In genomic region chr10:9301148-9301547, GRCh38 we compare ENCODE assay signal across 10 cellular contexts.
DNase-seq lines count a peak whose midpoint lies in the region; ATAC-seq and TF ChIP-seq lines count a peak whose summit lies in the region.
"Had no signal": no experiment of that assay in that cellular context is flagged by ENCODE, and none has a peak within 500 bp of the region (broad histone marks: within the 10 kb centered on the region; RNA-seq: fewer than 3 reads in every experiment).

No MANE protein-coding gene starts in this region.

- intact Hi-C loops in Calu3 (cut with micrococcal nuclease; ENCODE audit: unreplicated experiment), result loop anchor here (2.0 to 10.0 kb wide), 4 partner anchors 92 to 1614 kb away; no protein-coding TSS in a partner anchor
- intact Hi-C loops in MCF 10A (cut with micrococcal nuclease), result loop anchor here (1.0 to 2.0 kb wide), 4 partner anchors 92 to 1614 kb away; no protein-coding TSS in a partner anchor

- no peak for ATAC-seq in HG02798 (IDR thresholded peaks at IDR 0.05; ENCODE audit: poor library complexity, unreplicated experiment)
- ATAC-seq in HG02623 (IDR thresholded peaks at IDR 0.05; ENCODE audit: unreplicated experiment), result no peak

- no peak overlapping the region for H3K4me3 ChIP-seq in Peyer's patch
- no peak overlapping the region for H3K4me3 ChIP-seq in CD8-positive, alpha-beta memory T cell (ENCODE audit: low read length)

- H3K9me3 ChIP-seq in Peyer's patch, result no peaks in the 10 kb centered on the region
- no peaks in the 10 kb centered on the region for H3K9me3 ChIP-seq in CD8-positive, alpha-beta memory T cell (ENCODE audit: low read length)

- H3K27me3 Mint-ChIP-seq in Calu3 (ENCODE audit: unreplicated experiment), result peaks cover 28% of the 10 kb centered on the region
- no peaks in the 10 kb centered on the region for H3K27me3 Mint-ChIP-seq in MCF 10A (ENCODE audit: insufficient read depth, unreplicated experiment)
- peaks cover 7 to 11% of the 10 kb centered on the region in 2 donors for H3K27me3 Mint-ChIP-seq in CD8-positive, alpha-beta memory T cell

- peaks cover 7% of the 10 kb centered on the region for H3K4me1 Mint-ChIP-seq in Calu3 (ENCODE audit: low read depth, unreplicated experiment)
- H3K4me1 Mint-ChIP-seq in MCF 10A (ENCODE audit: insufficient read depth, unreplicated experiment), result no peaks in the 10 kb centered on the region
- H3K4me1 Mint-ChIP-seq in CD8-positive, alpha-beta memory T cell, result no peaks in the 10 kb centered on the region

- H3K27ac Mint-ChIP-seq in Calu3 (ENCODE audit: unreplicated experiment) (no peak overlapping the region), MCF 10A (ENCODE audit: low read depth, unreplicated experiment) (no peak overlapping the region)
- H3K27ac Mint-ChIP-seq in CD8-positive, alpha-beta memory T cell, result no peak overlapping the region

- H3K27ac ChIP-seq in Peyer's patch, result no peak overlapping the region
- no peak overlapping the region for H3K27ac ChIP-seq in CD8-positive, alpha-beta memory T cell (ENCODE audit: low read depth, low read length)

- peak; percentile 6 for DNase-seq in Calu3
- peak; percentile 24 for DNase-seq in NAMALWA (ENCODE audit: low spot score)
- DNase-seq in MCF 10A (ENCODE audit: unreplicated experiment), result peak; percentile 20
- peak; percentile 28 for DNase-seq in midbrain (lab: John Stamatoyannopoulos, UW)
- no peak for DNase-seq in Peyer's patch
- no peak for DNase-seq in CD8-positive, alpha-beta memory T cell
- DNase-seq: activated gamma-delta T cell treated with Interleukin-2 at 50 U/mL for 16 hours, DMS79 had no signal

- POLR2A ChIA-PET in MCF 10A (lab: Yijun Ruan, JAX), result no interaction called here
- POLR2A ChIA-PET in CD8-positive, alpha-beta memory T cell (lab: Charles Lee), result no interaction called here

- TF ChIP-seq POLR2A in Peyer's patch (IDR thresholded peaks at IDR 0.05), result no peak

- H3K27me3 ChIP-seq in Peyer's patch, result no peaks in the 10 kb centered on the region
- H3K27me3 ChIP-seq in CD8-positive, alpha-beta memory T cell (ENCODE audit: insufficient read depth, low read length, poor library complexity, severe bottlenecking), result no peaks in the 10 kb centered on the region

- peak; percentile 27 for TF ChIP-seq CTCF in Calu3 (IDR thresholded peaks at IDR 0.05; ENCODE audit: unreplicated experiment)
- peak; percentile 29 for TF ChIP-seq CTCF in MCF 10A (IDR thresholded peaks at IDR 0.05; ENCODE audit: unreplicated experiment)
- TF ChIP-seq CTCF in Peyer's patch (IDR thresholded peaks at IDR 0.05), result no peak

- no peaks in the 10 kb centered on the region for H3K9me3 Mint-ChIP-seq in Calu3 (ENCODE audit: low read depth, unreplicated experiment)
- no peaks in the 10 kb centered on the region for H3K9me3 Mint-ChIP-seq in MCF 10A (ENCODE audit: unreplicated experiment)
- no peaks in the 10 kb centered on the region for H3K9me3 Mint-ChIP-seq in CD8-positive, alpha-beta memory T cell

- H3K4me1 ChIP-seq in Peyer's patch, result no peaks in the 10 kb centered on the region
- H3K4me1 ChIP-seq in CD8-positive, alpha-beta memory T cell (ENCODE audit: insufficient read depth, low read length), result no peaks in the 10 kb centered on the region

- H3K36me3 Mint-ChIP-seq in Calu3 (ENCODE audit: insufficient read depth, unreplicated experiment), result no peaks in the 10 kb centered on the region
- no peaks in the 10 kb centered on the region for H3K36me3 Mint-ChIP-seq in MCF 10A (ENCODE audit: insufficient read depth, unreplicated experiment)
- peaks cover 0 to under 1% (median 0%) of the 10 kb centered on the region in 3 donors for H3K36me3 Mint-ChIP-seq in CD8-positive, alpha-beta memory T cell

- H3K36me3 ChIP-seq in Peyer's patch, result no peaks in the 10 kb centered on the region
- H3K36me3 ChIP-seq in CD8-positive, alpha-beta memory T cell (ENCODE audit: insufficient read depth, low read length), result no peaks in the 10 kb centered on the region

- H3K4me3 Mint-ChIP-seq in Calu3 (ENCODE audit: low read depth, unreplicated experiment) (no peak overlapping the region), MCF 10A (ENCODE audit: unreplicated experiment) (no peak overlapping the region)
- no peak overlapping the region for H3K4me3 Mint-ChIP-seq in CD8-positive, alpha-beta memory T cell

- BruUV-seq in Calu3 (replicated peaks; lab: Mats Ljungman, UMichigan), result no TSS peak
- no TSS peak for BruUV-seq in MCF 10A (replicated peaks; lab: Mats Ljungman, UMichigan)

- CTCF ChIA-PET in Calu3 (lab: Charles Lee), result no interaction called here
- CTCF ChIA-PET in MCF 10A (lab: Yijun Ruan, JAX), result interaction anchor here (0.6 kb wide), 1 partner anchor 1776 kb away, joined by 4 read pairs; no protein-coding TSS in a partner anchor
- CTCF ChIA-PET in CD8-positive, alpha-beta memory T cell (lab: Charles Lee), result no interaction called here

Comparison
In these comparisons a context has a peak if more than half of its experiments do, and no peak if none do; other contexts are left out.
1. DNase-seq: peak in Calu3 (single experiment), NAMALWA (single experiment), MCF 10A (single experiment) and midbrain (single experiment); none in Peyer's patch (0 of 3) and CD8-positive, alpha-beta memory T cell (0 of 5).
2. CTCF ChIP-seq: peak in Calu3 (single experiment) and MCF 10A (single experiment); none in Peyer's patch (0 of 6).